31 cellular contexts compared by ENCODE assay signal in the genomic region with DNA sequence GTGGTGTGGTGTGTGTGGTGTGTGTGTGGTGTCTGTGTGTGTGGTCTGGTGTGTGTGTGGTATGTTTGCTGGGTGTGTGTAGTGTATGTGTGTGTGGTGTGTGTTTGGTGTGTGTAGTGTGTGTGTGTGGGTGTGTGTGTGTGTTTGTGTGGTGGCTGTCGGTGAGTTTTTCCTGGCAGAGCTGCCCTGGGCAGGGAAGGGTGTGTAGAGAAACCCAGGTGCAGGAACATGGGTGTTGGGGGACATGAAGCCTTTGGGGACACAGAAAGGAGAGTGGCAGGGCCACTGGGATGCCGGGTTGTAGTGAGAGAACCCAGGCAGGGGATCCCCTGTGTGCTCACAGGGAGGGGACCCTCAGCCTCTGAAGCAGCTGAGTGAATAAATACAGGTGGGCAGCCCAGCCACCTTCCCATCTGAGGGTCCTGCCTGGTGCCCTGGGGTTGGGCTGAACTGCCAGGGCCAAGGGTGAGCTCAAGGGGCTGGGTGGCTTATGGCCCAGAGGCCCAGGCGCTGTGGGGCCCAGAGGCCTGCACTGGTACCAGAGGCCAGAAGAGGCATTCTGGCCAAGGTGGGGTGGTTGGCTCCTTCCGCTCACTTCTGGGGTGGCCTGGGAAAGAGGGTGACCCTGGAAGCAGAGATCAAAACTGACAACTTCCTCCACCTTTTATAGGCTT. TPM values are rescaled to one million over a fixed set of nuclear protein-coding genes. Genes with fewer than 3 reads are reported as not detected.
DNase-seq lines count a peak whose midpoint lies in the region; ATAC-seq and TF ChIP-seq lines count a peak whose summit lies in the region.
"Had no signal": no experiment of that assay in that cellular context is flagged by ENCODE, and none has a peak within 500 bp of the region (broad histone marks: within the 10 kb centered on the region; RNA-seq: fewer than 3 reads in every experiment).

No MANE protein-coding gene starts in this region.

- H3K27ac ChIP-seq in upper lobe of right lung (peak overlapping the region; percentile 80), dorsolateral prefrontal cortex (peak overlapping the region in 4 of 59 donors; percentile 14 to 67 (median 22))
- H3K27ac ChIP-seq: cardiac muscle cell, colonic mucosa, SJCRH30, thoracic aorta had no signal

- TF ChIP-seq CTCF in nephron progenitor cell (IDR thresholded peaks at IDR 0.05), result no peak
- no peak for TF ChIP-seq CTCF in upper lobe of right lung (IDR thresholded peaks at IDR 0.05)
- no peak for TF ChIP-seq CTCF in dorsolateral prefrontal cortex (IDR thresholded peaks at IDR 0.05 in 54 of 56, conservative IDR thresholded peaks at IDR 0.05 in 2 of 56; ENCODE audit: low read depth in 1 of 56, partially characterized antibody in 56 of 56)

- no peak for DNase-seq in stimulated activated naive CD8-positive, alpha-beta T cell treated with anti-CD3 and anti-CD28 coated beads, Interleukin-15, amount 100 ng/mL, for 72 hours
- no peak for DNase-seq in nephron progenitor cell
- no peak for DNase-seq in upper lobe of right lung
- DNase-seq in sciatic nerve (ENCODE audit: low spot score), result no peak
- no peak for DNase-seq in dorsolateral prefrontal cortex
- DNase-seq: activated CD4-positive, alpha-beta T cell treated with anti-CD3 and anti-CD28 coated beads for 48 hours; activated CD8-positive, alpha-beta memory T cell treated with anti-CD3 and anti-CD28 coated beads for 24 hours; activated effector memory CD4-positive, alpha-beta T cell treated with anti-CD3 and anti-CD28 coated beads, Interleukin-2, amount 50 U/mL, for 16 hours; activated T-cell treated with anti-CD3 and anti-CD28 coated beads for 4 hours; CD4-positive, alpha-beta memory T cell; colonic mucosa; DND-41; effector memory CD4-positive, alpha-beta T cell; GF-D8; H9; immature natural killer cell; MV-4-11; NCI-H1436 treated with DMSO at 0.1 percent for 48 hours; NCI-H226; SJCRH30; stimulated activated naive CD8-positive, alpha-beta T cell treated with anti-CD3 and anti-CD28 coated beads, Interleukin-15, Interleukin-2, amounts not matched to agents 100 U/mL and 50 U/mL, for 24 hours; T-helper 9 cell had no signal

- no peaks in the 10 kb centered on the region for H3K36me3 ChIP-seq in upper lobe of right lung
- H3K36me3 ChIP-seq: cardiac muscle cell, colonic mucosa, SJCRH30, thoracic aorta had no signal

- H3K36me3 Mint-ChIP-seq in stimulated activated naive CD8-positive, alpha-beta T cell treated with anti-CD3 and anti-CD28 coated beads, Interleukin-15, Interleukin-2, amounts not matched to agents 100 ng/mL and 50 ng/mL, for 24 hours (ENCODE audit: low read depth), result no peaks in the 10 kb centered on the region
- peaks cover 14% of the 10 kb centered on the region for H3K36me3 Mint-ChIP-seq in dendritic cell treated with granulocyte-macrophage colony-stimulating factor and Interleukin-4, amounts not matched to agents 40 ng/mL and 50 ng/mL, for 4 days (ENCODE audit: low read depth)
- H3K36me3 Mint-ChIP-seq in nephron progenitor cell (ENCODE audit: low read depth), result no peaks in the 10 kb centered on the region
- H3K36me3 Mint-ChIP-seq: activated naive CD8-positive, alpha-beta T cell; CD4-positive, alpha-beta memory T cell; immature natural killer cell; naive thymus-derived CD8-positive, alpha-beta T cell had no signal

- H3K4me3 Mint-ChIP-seq in stimulated activated naive CD8-positive, alpha-beta T cell treated with anti-CD3 and anti-CD28 coated beads, Interleukin-15, Interleukin-2, amounts not matched to agents 100 ng/mL and 50 ng/mL, for 24 hours, result no peak overlapping the region
- no peak overlapping the region for H3K4me3 Mint-ChIP-seq in stimulated activated naive CD8-positive, alpha-beta T cell treated with anti-CD3 and anti-CD28 coated beads, Interleukin-15, amount 100 ng/mL, for 72 hours
- no peak overlapping the region for H3K4me3 Mint-ChIP-seq in dendritic cell treated with granulocyte-macrophage colony-stimulating factor and Interleukin-4, amounts not matched to agents 40 ng/mL and 50 ng/mL, for 4 days
- no peak overlapping the region for H3K4me3 Mint-ChIP-seq in nephron progenitor cell
- H3K4me3 Mint-ChIP-seq: activated naive CD8-positive, alpha-beta T cell; CD4-positive, alpha-beta memory T cell; immature natural killer cell; naive thymus-derived CD8-positive, alpha-beta T cell had no signal

- intact Hi-C loops in dendritic cell treated with granulocyte-macrophage colony-stimulating factor and Interleukin-4, amounts not matched to agents 40 ng/mL and 50 ng/mL, for 4 days (cut with micrococcal nuclease), result no loop called here
- intact Hi-C loops in upper lobe of right lung (cut with DNase I) (no loop called here), sciatic nerve (cut with DNase I) (no loop called here), dorsolateral prefrontal cortex (cut with DNase I) (no loop called here)

- no peaks in the 10 kb centered on the region for H3K9me3 Mint-ChIP-seq in stimulated activated naive CD8-positive, alpha-beta T cell treated with anti-CD3 and anti-CD28 coated beads, Interleukin-15, Interleukin-2, amounts not matched to agents 100 ng/mL and 50 ng/mL, for 24 hours
- H3K9me3 Mint-ChIP-seq in stimulated activated naive CD8-positive, alpha-beta T cell treated with anti-CD3 and anti-CD28 coated beads, Interleukin-15, amount 100 ng/mL, for 72 hours, result no peaks in the 10 kb centered on the region
- H3K9me3 Mint-ChIP-seq in dendritic cell treated with granulocyte-macrophage colony-stimulating factor and Interleukin-4, amounts not matched to agents 40 ng/mL and 50 ng/mL, for 4 days, result no peaks in the 10 kb centered on the region
- no peaks in the 10 kb centered on the region for H3K9me3 Mint-ChIP-seq in nephron progenitor cell
- H3K9me3 Mint-ChIP-seq: H9; immature natural killer cell; naive thymus-derived CD8-positive, alpha-beta T cell had no signal

- H3K9me3 ChIP-seq in upper lobe of right lung, result no peaks in the 10 kb centered on the region
- H3K9me3 ChIP-seq: A549, colonic mucosa, SJCRH30, thoracic aorta had no signal

- no peaks in the 10 kb centered on the region for H3K4me1 Mint-ChIP-seq in stimulated activated naive CD8-positive, alpha-beta T cell treated with anti-CD3 and anti-CD28 coated beads, Interleukin-15, Interleukin-2, amounts not matched to agents 100 ng/mL and 50 ng/mL, for 24 hours (ENCODE audit: low read depth)
- H3K4me1 Mint-ChIP-seq in stimulated activated naive CD8-positive, alpha-beta T cell treated with anti-CD3 and anti-CD28 coated beads, Interleukin-15, amount 100 ng/mL, for 72 hours, result peaks cover 10% of the 10 kb centered on the region
- H3K4me1 Mint-ChIP-seq in dendritic cell treated with granulocyte-macrophage colony-stimulating factor and Interleukin-4, amounts not matched to agents 40 ng/mL and 50 ng/mL, for 4 days (ENCODE audit: low read depth), result peaks cover 81% of the 10 kb centered on the region
- peaks cover 19% of the 10 kb centered on the region for H3K4me1 Mint-ChIP-seq in nephron progenitor cell
- H3K4me1 Mint-ChIP-seq: CD4-positive, alpha-beta memory T cell had no signal

- no peak for ATAC-seq in stimulated activated naive CD8-positive, alpha-beta T cell treated with anti-CD3 and anti-CD28 coated beads, Interleukin-15, amount 100 ng/mL, for 72 hours
- ATAC-seq in upper lobe of right lung (peak; percentile 10), GM21619 (IDR thresholded peaks at IDR 0.05; ENCODE audit: unreplicated experiment) (no peak), sciatic nerve (no peak)
- ATAC-seq: A549; naive thymus-derived CD8-positive, alpha-beta T cell; stimulated activated naive CD8-positive, alpha-beta T cell treated with anti-CD3 and anti-CD28 coated beads, Interleukin-15, Interleukin-2, amounts not matched to agents 100 U/mL and 50 U/mL, for 24 hours had no signal

- peaks cover 29% of the 10 kb centered on the region for H3K4me1 ChIP-seq in upper lobe of right lung
- H3K4me1 ChIP-seq: colonic mucosa had no signal

- no peaks in the 10 kb centered on the region for H3K27me3 ChIP-seq in upper lobe of right lung
- no peaks in the 10 kb centered on the region for H3K27me3 ChIP-seq in dorsolateral prefrontal cortex
- H3K27me3 ChIP-seq: cardiac muscle cell, colonic mucosa, SJCRH30 had no signal

- H3K4me3 ChIP-seq in upper lobe of right lung, result no peak overlapping the region
- no peak overlapping the region for H3K4me3 ChIP-seq in dorsolateral prefrontal cortex
- H3K4me3 ChIP-seq: A549, cardiac muscle cell, colonic mucosa, SJCRH30, skin epidermis, thoracic aorta had no signal

- H3K27me3 Mint-ChIP-seq in stimulated activated naive CD8-positive, alpha-beta T cell treated with anti-CD3 and anti-CD28 coated beads, Interleukin-15, Interleukin-2, amounts not matched to agents 100 ng/mL and 50 ng/mL, for 24 hours, result peaks cover 2% of the 10 kb centered on the region
- H3K27me3 Mint-ChIP-seq in stimulated activated naive CD8-positive, alpha-beta T cell treated with anti-CD3 and anti-CD28 coated beads, Interleukin-15, amount 100 ng/mL, for 72 hours, result peaks cover 5% of the 10 kb centered on the region
- H3K27me3 Mint-ChIP-seq in dendritic cell treated with granulocyte-macrophage colony-stimulating factor and Interleukin-4, amounts not matched to agents 40 ng/mL and 50 ng/mL, for 4 days, result peaks cover 3% of the 10 kb centered on the region
- H3K27me3 Mint-ChIP-seq in nephron progenitor cell (ENCODE audit: low read depth, poor library complexity), result no peaks in the 10 kb centered on the region
- H3K27me3 Mint-ChIP-seq: activated naive CD8-positive, alpha-beta T cell; CD4-positive, alpha-beta memory T cell had no signal

- peak overlapping the region; percentile 68 for H3K27ac Mint-ChIP-seq in stimulated activated naive CD8-positive, alpha-beta T cell treated with anti-CD3 and anti-CD28 coated beads, Interleukin-15, Interleukin-2, amounts not matched to agents 100 ng/mL and 50 ng/mL, for 24 hours
- no peak overlapping the region for H3K27ac Mint-ChIP-seq in stimulated activated naive CD8-positive, alpha-beta T cell treated with anti-CD3 and anti-CD28 coated beads, Interleukin-15, amount 100 ng/mL, for 72 hours
- H3K27ac Mint-ChIP-seq in dendritic cell treated with granulocyte-macrophage colony-stimulating factor and Interleukin-4, amounts not matched to agents 40 ng/mL and 50 ng/mL, for 4 days, result peak overlapping the region; percentile 95
- H3K27ac Mint-ChIP-seq in nephron progenitor cell, result peak overlapping the region; percentile 6
- H3K27ac Mint-ChIP-seq: activated naive CD8-positive, alpha-beta T cell; naive thymus-derived CD8-positive, alpha-beta T cell had no signal

RNA-seq across cellular contexts. Expression of gene CTSH, which starts 48.5 kb away (rescaled TPM):
- total RNA-seq in upper lobe of right lung (1,018 TPM), sciatic nerve (81.6 TPM), dorsolateral prefrontal cortex (100 to 1,000 TPM in 19 of 120 experiments, 10 to 100 TPM in 101; 37.9 to 182 (median 75.8) TPM)

Comparison
In these comparisons a context has a peak if more than half of its experiments do, and no peak if none do; other contexts are left out.
1. H3K27ac Mint-ChIP-seq: peak in stimulated activated naive CD8-positive, alpha-beta T cell treated with anti-CD3 and anti-CD28 coated beads, Interleukin-15, Interleukin-2, amounts not matched to agents 100 ng/mL and 50 ng/mL, for 24 hours (single experiment), dendritic cell treated with granulocyte-macrophage colony-stimulating factor and Interleukin-4, amounts not matched to agents 40 ng/mL and 50 ng/mL, for 4 days (single experiment) and nephron progenitor cell (single experiment); none in stimulated activated naive CD8-positive, alpha-beta T cell treated with anti-CD3 and anti-CD28 coated beads, Interleukin-15, amount 100 ng/mL, for 72 hours (0 of 2).